In genomic region chr9:92328225-92328624, GRCh38 we compare ENCODE assay signal across 1 cellular context.
TF ChIP-seq lines count a peak whose summit lies in the region.

No MANE protein-coding gene starts in this region.

TF ChIP-seq in H1, 55 proteins besides CTCF, POLR2A, EP300 and RAD21:
- TF ChIP-seq MAFK (IDR thresholded peaks at IDR 0.05; ENCODE audit: low read depth, low read length) (no peak), BACH1 (IDR thresholded peaks at IDR 0.05; ENCODE audit: low read length) (no peak), ZNF274 (IDR thresholded peaks at IDR 0.05; ENCODE audit: borderline replicate concordance, extremely low read depth, low read length) (no peak), TEAD4 (IDR thresholded peaks at IDR 0.05; ENCODE audit: low read depth, low read length) (no peak), HDAC2 (IDR thresholded peaks at IDR 0.05; ENCODE audit: borderline replicate concordance in 1 of 2, low read depth in 2 of 2, low read length in 2 of 2) (no peak), HDAC6 (IDR thresholded peaks at IDR 0.05; ENCODE audit: low read depth, low read length) (no peak), TCF12 (IDR thresholded peaks at IDR 0.05; ENCODE audit: low read depth, low read length) (no peak), GTF2F1 (IDR thresholded peaks at IDR 0.05; ENCODE audit: borderline replicate concordance, low read depth, low read length) (no peak), SP1 (IDR thresholded peaks at IDR 0.05; ENCODE audit: low read depth, low read length) (no peak)
